8 cellular contexts compared by ENCODE assay signal in the genomic region with DNA sequence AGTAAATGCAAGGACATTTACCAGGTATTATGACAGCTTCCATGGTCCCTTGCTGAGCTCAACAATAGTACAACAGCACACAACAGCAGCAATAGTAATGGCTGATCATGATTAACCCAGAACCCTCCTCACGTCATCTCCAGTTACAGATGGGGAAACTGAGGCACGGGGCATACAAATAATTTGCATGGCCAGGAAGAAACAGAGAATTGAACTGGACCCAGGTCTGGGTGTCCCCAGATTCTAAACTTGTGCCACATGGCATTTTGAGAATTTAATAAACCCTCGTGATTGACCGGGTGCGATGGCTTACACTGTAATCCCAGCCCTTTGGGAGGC. TPM values are rescaled to one million over a fixed set of nuclear protein-coding genes. Genes with fewer than 3 reads are reported as not detected.
DNase-seq lines count a peak whose midpoint lies in the region; ATAC-seq, FAIRE-seq and TF ChIP-seq lines count a peak whose summit lies in the region.

No MANE protein-coding gene starts in this region.

- H3K4me1 Mint-ChIP-seq in MCF 10A (ENCODE audit: insufficient read depth, unreplicated experiment) (peaks cover 11% of the 10 kb centered on the region), mesothelial cell of epicardium (peaks cover 4% of the 10 kb centered on the region)

- WGBS in gastroesophageal sphincter (ENCODE audit: low coverage in 1 of 2), 2 donors = 66 to 71% methylated on average over 4 to 5 of the region's 5 CpGs

- H3K9me3 Mint-ChIP-seq in MCF 10A (ENCODE audit: unreplicated experiment) (no peaks in the 10 kb centered on the region), mesothelial cell of epicardium (no peaks in the 10 kb centered on the region)

- H3K4me1 ChIP-seq in A673 (ENCODE audit: insufficient read depth, low read length, poor library complexity, severe bottlenecking) (peaks cover 9% of the 10 kb centered on the region), gastroesophageal sphincter (peaks cover 0 to 21% (median 9%) of the 10 kb centered on the region in 3 donors)

- TF ChIP-seq POLR2A in gastroesophageal sphincter (IDR thresholded peaks at IDR 0.05) = no peak

- ATAC-seq in HG02642 (IDR thresholded peaks at IDR 0.05; ENCODE audit: poor library complexity, unreplicated experiment) = no peak
- ATAC-seq in gastroesophageal sphincter = no peak

- H3K9me3 ChIP-seq in A673 (ENCODE audit: low read depth, low read length, poor library complexity, severe bottlenecking) = no peaks in the 10 kb centered on the region
- H3K9me3 ChIP-seq in gastroesophageal sphincter = no peaks in the 10 kb centered on the region

- POLR2A ChIA-PET in A673 (lab: Charles Lee; ENCODE audit: low non-redundant PET) = no interaction called here
- POLR2A ChIA-PET in MCF 10A (lab: Yijun Ruan, JAX) = interaction anchor here (0.9 to 1.0 kb wide), 3 partner anchors 12 to 88 kb away, joined by 4 read pairs; partner anchors contain the start of gene MPV17L2

- BruUV-seq in A673 (replicated peaks; lab: Mats Ljungman, UMichigan) (no TSS peak), MCF 10A (replicated peaks; lab: Mats Ljungman, UMichigan) (no TSS peak)

- TF ChIP-seq EP300 in gastroesophageal sphincter (IDR thresholded peaks at IDR 0.05) = no peak

- no peak overlapping the region for H3K27ac Mint-ChIP-seq in MCF 10A (ENCODE audit: low read depth, unreplicated experiment)
- H3K27ac Mint-ChIP-seq in mesothelial cell of epicardium = no peak overlapping the region

- FAIRE-seq in frontal cortex (lab: Jason Lieb, UNC) = no peak

- CTCF ChIA-PET in A673 (lab: Charles Lee) (interaction anchor here (0.9 kb wide), 1 partner anchor 8 kb away, joined by 4 read pairs; no protein-coding TSS in a partner anchor), MCF 10A (lab: Yijun Ruan, JAX) (interaction anchor here (0.9 kb wide), 1 partner anchor 9 kb away, joined by 3 read pairs; no protein-coding TSS in a partner anchor)

- H3K36me3 Mint-ChIP-seq in MCF 10A (ENCODE audit: insufficient read depth, unreplicated experiment) (no peaks in the 10 kb centered on the region), mesothelial cell of epicardium (no peaks in the 10 kb centered on the region)

- H3K4me3 ChIP-seq in A673 (ENCODE audit: low read depth, low read length, poor library complexity, severe bottlenecking) (peak overlapping the region; percentile 38), HL-60 (replicated peaks; ENCODE audit: insufficient read depth, low read length) (peak overlapping the region; percentile 39; the same call in 1 of the 2 replicates), gastroesophageal sphincter (peak overlapping the region in 1 of 2 donors; percentile 46)

- TF ChIP-seq CTCF in A673 (conservative IDR thresholded peaks at IDR 0.05; ENCODE audit: low read depth, low read length) (no peak), HL-60 (IDR thresholded peaks at IDR 0.05; ENCODE audit: insufficient read depth, low read length) (no peak), MCF 10A (IDR thresholded peaks at IDR 0.05; ENCODE audit: unreplicated experiment) (no peak), mesothelial cell of epicardium (IDR thresholded peaks at IDR 0.05; ENCODE audit: unreplicated experiment) (no peak), gastroesophageal sphincter (IDR thresholded peaks at IDR 0.05) (no peak)

- no peak for DNase-seq in A673 (ENCODE audit: low spot score)
- DNase-seq in HL-60 (ENCODE audit: low read depth in 1 of 2, low spot score in 1 of 2) = no peak
- no peak for DNase-seq in MCF 10A (ENCODE audit: unreplicated experiment)
- DNase-seq in mesothelial cell of epicardium (ENCODE audit: low spot score in 2 of 2, unreplicated experiment in 2 of 2) = no peak
- DNase-seq in activated gamma-delta T cell (lab: John Stamatoyannopoulos, UW) = no peak
- no peak for DNase-seq in frontal cortex (ENCODE audit: low spot score in 2 of 2)

- intact Hi-C loops in A673 (cut with micrococcal nuclease; ENCODE audit: unreplicated experiment) (no loop called here), MCF 10A (cut with micrococcal nuclease) (no loop called here)

- H3K36me3 ChIP-seq in A673 (ENCODE audit: insufficient read depth, low read length, poor library complexity, severe bottlenecking) (no peaks in the 10 kb centered on the region), gastroesophageal sphincter (no peaks in the 10 kb centered on the region)

- H3K27me3 ChIP-seq in A673 (replicated peaks; ENCODE audit: insufficient read depth, low read depth, low read length, poor library complexity) (peaks cover under 1% of the 10 kb centered on the region), HL-60 (ENCODE audit: insufficient read depth, poor library complexity, severe bottlenecking) (no peaks in the 10 kb centered on the region), gastroesophageal sphincter (peaks cover 74% of the 10 kb centered on the region)

- H3K4me3 Mint-ChIP-seq in MCF 10A (ENCODE audit: unreplicated experiment) (peak overlapping the region; percentile 66), mesothelial cell of epicardium (peak overlapping the region; percentile 68)

- H3K27ac ChIP-seq in A673 (ENCODE audit: low read depth, low read length, poor library complexity, severe bottlenecking) = no peak overlapping the region
- peak overlapping the region; percentile 34 for H3K27ac ChIP-seq in HL-60 (replicated peaks)
- H3K27ac ChIP-seq in gastroesophageal sphincter = peak overlapping the region in 2 of 4 donors; percentile 5 to 48

- H3K27me3 Mint-ChIP-seq in MCF 10A (ENCODE audit: insufficient read depth, unreplicated experiment) = no peaks in the 10 kb centered on the region
- H3K27me3 Mint-ChIP-seq in mesothelial cell of epicardium (ENCODE audit: low read depth) = peaks cover 29% of the 10 kb centered on the region

RNA-seq across cellular contexts. Expression of gene MAST3, which starts 7.2 kb away (rescaled TPM):
- total RNA-seq in A673 (2021) (5.1 and 7.9 TPM in 2 replicates), MCF 10A (2022) (4.1 and 5.9 TPM in 2 replicates), mesothelial cell of epicardium (15.0 to 17.0 TPM (median 16.0 TPM) in 3 replicates), gastroesophageal sphincter (1 to 10 TPM; 3.3 to 8.8 (median 4.8) TPM), frontal cortex (4.5 TPM)

RNA-seq across cellular contexts. Expression of gene IL12RB1, which starts 18.0 kb away (rescaled TPM):
- total RNA-seq in A673 (2021) (not detected in 2 replicates), MCF 10A (2022) (not detected in 2 replicates), mesothelial cell of epicardium (not detected in 3 replicates), gastroesophageal sphincter (1 to 10 TPM in 3 of 4 donors, under 1 TPM in 1; 0.15 to 3.5 (median 1.5) TPM), frontal cortex (0.41 TPM)

RNA-seq across cellular contexts. Expression of gene PIK3R2, which starts 48.2 kb away (rescaled TPM):
- total RNA-seq in A673 (2021) (38.1 and 41.9 TPM in 2 replicates), MCF 10A (2022) (31.0 and 33.8 TPM in 2 replicates), mesothelial cell of epicardium (90.4 to 95.5 TPM (median 94.7 TPM) in 3 replicates), gastroesophageal sphincter (10 to 100 TPM in 3 of 4 donors, 1 to 10 TPM in 1; 5.3 to 30.1 (median 22.7) TPM), frontal cortex (24.9 TPM)
